8 cellular contexts compared by ENCODE assay signal in genomic region chr1:109620890-109621289, GRCh38. TPM values are rescaled to one million over a fixed set of nuclear protein-coding genes. Genes with fewer than 3 reads are reported as not detected.
DNase-seq lines count a peak whose midpoint lies in the region; ATAC-seq lines count a peak whose summit lies in the region.

No MANE protein-coding gene starts in this region.

- no peak overlapping the region for H3K4ac ChIP-seq in mesendoderm (ENCODE audit: low read depth, low read length)

- no peak overlapping the region for H2BK15ac ChIP-seq in mesendoderm (replicated peaks; ENCODE audit: low read depth)

- peak; percentile 68 for ATAC-seq in GM21381 (IDR thresholded peaks at IDR 0.05; ENCODE audit: unreplicated experiment)
- ATAC-seq in effector memory CD8-positive, alpha-beta T cell (replicated peaks): peak; percentile 82

- no peaks in the 10 kb centered on the region for H3K36me3 ChIP-seq in mesendoderm (ENCODE audit: control insufficient read depth, insufficient read depth, low read length)

- peaks cover 49 to 69% of the 10 kb centered on the region in 2 donors for H3K4me1 Mint-ChIP-seq in effector memory CD8-positive, alpha-beta T cell (ENCODE audit: low read depth in 2 of 2)

- peak overlapping the region; percentile 76 for H3K9ac ChIP-seq in mesendoderm (ENCODE audit: low read length)

- peak overlapping the region; percentile 96 for H3K56ac ChIP-seq in mesendoderm (ENCODE audit: low read length)

- peak; percentile 86 for DNase-seq in COLO829 (ENCODE audit: low spot score)
- peak; percentile 96 for DNase-seq in HT1080 (ENCODE audit: low read depth)
- peak; percentile 96 for DNase-seq in NK-92 treated with Interleukin-12 subunit alpha and Interleukin-12 subunit beta, amount 100 ng/mL, for 24 hours (lab: John Stamatoyannopoulos, UW)
- DNase-seq in activated CD8-positive, alpha-beta memory T cell treated with anti-CD3 and anti-CD28 coated beads for 48 hours (ENCODE audit: low read depth in 2 of 3, low spot score in 2 of 3): peak; percentile 88 to 92 (median 89)
- DNase-seq in effector memory CD8-positive, alpha-beta T cell: peak; percentile 94 to 98 (median 96)
- DNase-seq in mesendoderm: peak; percentile 96
- peak; percentile 97 for DNase-seq in stimulated activated CD8-positive, alpha-beta memory T cell treated with anti-CD3 and anti-CD28 coated beads, Interleukin-12 subunit alpha, Interleukin-12 subunit beta, amount 100 ng/mL, for 24 hours (ENCODE audit: extremely low read depth)

- H2AK5ac ChIP-seq in mesendoderm (ENCODE audit: low read length): no peak overlapping the region

- no peaks in the 10 kb centered on the region for H3K27me3 ChIP-seq in mesendoderm (ENCODE audit: insufficient read depth, low read length, poor library complexity)

- no peak overlapping the region for H4K8ac ChIP-seq in mesendoderm (ENCODE audit: low read depth, low read length)

- H3K27ac ChIP-seq in mesendoderm (ENCODE audit: low read depth, low read length): no peak overlapping the region

- peak overlapping the region; percentile 89 for H3K4me3 ChIP-seq in mesendoderm (ENCODE audit: low read length)

- peak overlapping the region; percentile 90 to 93 for H3K4me3 Mint-ChIP-seq in effector memory CD8-positive, alpha-beta T cell

- no peak overlapping the region for H2BK5ac ChIP-seq in mesendoderm (ENCODE audit: low read length)

- no CpG with 5 or more reads among the region's 18 CpGs for WGBS in mesendoderm (ENCODE audit: extremely low coverage, insufficient coverage, low lambda C conversion rate)

- no peaks in the 10 kb centered on the region for H3K9me3 Mint-ChIP-seq in effector memory CD8-positive, alpha-beta T cell

- H3K79me1 ChIP-seq in mesendoderm (ENCODE audit: low read length): peaks cover 23% of the 10 kb centered on the region

- peak overlapping the region; percentile 96 to 97 for H3K27ac Mint-ChIP-seq in effector memory CD8-positive, alpha-beta T cell

- H3K23ac ChIP-seq in mesendoderm (ENCODE audit: low read length): no peak overlapping the region

- peaks cover 41% of the 10 kb centered on the region for H3K36me3 Mint-ChIP-seq in effector memory CD8-positive, alpha-beta T cell (ENCODE audit: insufficient read depth)

- peak overlapping the region; percentile 85 for H3K4me2 ChIP-seq in mesendoderm (ENCODE audit: low read length)

- H3K79me2 ChIP-seq in mesendoderm (ENCODE audit: control insufficient read depth, insufficient read depth, low read length): peaks cover 30% of the 10 kb centered on the region

- H3K4me1 ChIP-seq in mesendoderm (ENCODE audit: control insufficient read depth, low read depth, low read length): peaks cover 2% of the 10 kb centered on the region

- H3K18ac ChIP-seq in mesendoderm (ENCODE audit: low read length): peak overlapping the region; percentile 42

- H2BK120ac ChIP-seq in mesendoderm (ENCODE audit: low read depth, low read length): no peak overlapping the region

- H4K5ac ChIP-seq in mesendoderm (ENCODE audit: low read length): no peak overlapping the region

- H3K27me3 Mint-ChIP-seq in effector memory CD8-positive, alpha-beta T cell: no peaks in the 10 kb centered on the region

RNA-seq across cellular contexts. Expression of gene AMPD2, which starts 1.3 kb away (rescaled TPM):
- 70.8 and 71.4 TPM in 2 replicates for total RNA-seq in HT1080 (2014; rRNA removed; shearing (Covaris generic))
- 46.6 and 74.6 TPM in 2 replicates for polyA plus RNA-seq in HT1080 (2015; cell fraction: cytosol; rRNA removed)
- polyA plus RNA-seq in HT1080 (2015; cell fraction: nucleus; rRNA removed): 292 and 299 TPM in 2 replicates
- polyA plus RNA-seq in mesendoderm (2013, experiment 1 of 2): 26.9 TPM
- polyA plus RNA-seq in mesendoderm (2013, experiment 2 of 2): 26.2 TPM

RNA-seq across cellular contexts. Expression of gene GNAT2, which starts 1.5 kb away (rescaled TPM):
- total RNA-seq in HT1080 (2014; rRNA removed; shearing (Covaris generic)): 0.13 and 0.43 TPM in 2 replicates
- polyA plus RNA-seq in HT1080 (2015; cell fraction: cytosol; rRNA removed): 0.07 TPM in 1 of 2 replicates, not detected in the other
- polyA plus RNA-seq in HT1080 (2015; cell fraction: nucleus; rRNA removed): not detected in 2 replicates
- polyA plus RNA-seq in mesendoderm (2013, experiment 1 of 2): 0.13 TPM
- polyA plus RNA-seq in mesendoderm (2013, experiment 2 of 2): 0.25 TPM

RNA-seq across cellular contexts. Expression of gene GSTM4, which starts 35.0 kb away (rescaled TPM):
- total RNA-seq in HT1080 (2014; rRNA removed; shearing (Covaris generic)): 0.13 TPM in 1 of 2 replicates, not detected in the other
- not detected in 2 replicates for polyA plus RNA-seq in HT1080 (2015; cell fraction: cytosol; rRNA removed)
- not detected in 2 replicates for polyA plus RNA-seq in HT1080 (2015; cell fraction: nucleus; rRNA removed)
- 9.2 TPM for polyA plus RNA-seq in mesendoderm (2013, experiment 1 of 2)
- 9.5 TPM for polyA plus RNA-seq in mesendoderm (2013, experiment 2 of 2)

RNA-seq across cellular contexts. Expression of gene GSTM2, which starts 47.0 kb away (rescaled TPM):
- 2.3 and 3.1 TPM in 2 replicates for total RNA-seq in HT1080 (2014; rRNA removed; shearing (Covaris generic))
- 4.9 and 10.0 TPM in 2 replicates for polyA plus RNA-seq in HT1080 (2015; cell fraction: cytosol; rRNA removed)
- 19.0 and 19.5 TPM in 2 replicates for polyA plus RNA-seq in HT1080 (2015; cell fraction: nucleus; rRNA removed)
- polyA plus RNA-seq in mesendoderm (2013, experiment 1 of 2): 10.1 TPM
- polyA plus RNA-seq in mesendoderm (2013, experiment 2 of 2): 10.5 TPM
